8 cellular contexts compared by ENCODE assay signal in the genomic region with DNA sequence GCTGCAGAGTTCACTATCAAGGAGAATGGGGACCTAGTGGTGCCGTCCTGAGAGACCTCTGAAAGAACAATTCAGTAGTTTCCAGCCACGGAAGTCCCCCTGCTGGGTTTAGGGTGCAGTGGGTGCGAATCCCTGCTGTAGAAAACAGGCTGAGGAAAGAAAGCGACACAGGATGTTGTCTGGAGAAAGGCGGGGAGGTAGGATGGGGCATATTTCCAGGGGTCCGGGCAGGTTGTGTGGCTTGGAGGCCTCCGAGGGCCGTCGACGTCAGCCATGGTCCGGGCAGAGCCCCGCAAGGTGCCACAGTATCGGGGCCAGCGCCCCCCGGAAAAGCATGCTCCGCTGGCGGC. TPM values are rescaled to one million over a fixed set of nuclear protein-coding genes. Genes with fewer than 3 reads are reported as not detected.
A peak's percentile ranks its signal among the peaks of the same experiment; 100 is the strongest.
DNase-seq lines count a peak whose midpoint lies in the region; ATAC-seq, FAIRE-seq and TF ChIP-seq lines count a peak whose summit lies in the region.

No MANE protein-coding gene starts in this region.

- H3K4me1 ChIP-seq in adipocyte (ENCODE audit: control insufficient read depth, insufficient read depth, low read length) (peaks cover 25% of the 10 kb centered on the region), hepatocyte (ENCODE audit: insufficient read depth) (peaks cover 13% of the 10 kb centered on the region), small intestine (ENCODE audit: control insufficient read depth in 2 of 2, insufficient read depth in 1 of 2, low read depth in 1 of 2, low read length in 1 of 2) (peaks cover 0 to 8% of the 10 kb centered on the region in 2 donors)

- peak overlapping the region; percentile 92 for H3K9ac ChIP-seq in adipocyte (ENCODE audit: low read length)

- H3K4me3 ChIP-seq in adipocyte (ENCODE audit: low read length) (peak overlapping the region; percentile 89), hepatocyte (peak overlapping the region; percentile 47), small intestine (ENCODE audit: low read depth in 1 of 2, low read length in 2 of 2) (peak overlapping the region; percentile 88 to 100)

- ATAC-seq in HG02938 (IDR thresholded peaks at IDR 0.05; ENCODE audit: unreplicated experiment): peak; percentile 9

- peaks cover 32% of the 10 kb centered on the region for H4K20me1 ChIP-seq in hepatocyte (ENCODE audit: insufficient read depth, poor library complexity, severe bottlenecking)

- H3K4me2 ChIP-seq in hepatocyte: peak overlapping the region; percentile 93

- H3K9me3 ChIP-seq in adipocyte (ENCODE audit: control insufficient read depth, low read length): no peaks in the 10 kb centered on the region
- no peaks in the 10 kb centered on the region for H3K9me3 ChIP-seq in hepatocyte (ENCODE audit: low read depth)
- H3K9me3 ChIP-seq in small intestine (ENCODE audit: control insufficient read depth, low read depth): no peaks in the 10 kb centered on the region

- H3K36me3 ChIP-seq in adipocyte (ENCODE audit: control insufficient read depth, insufficient read depth, low read length, severe bottlenecking): no peaks in the 10 kb centered on the region
- H3K36me3 ChIP-seq in hepatocyte (replicated peaks; ENCODE audit: insufficient read depth, low read depth): no peaks in the 10 kb centered on the region
- no peaks in the 10 kb centered on the region for H3K36me3 ChIP-seq in small intestine (ENCODE audit: control insufficient read depth in 2 of 2, insufficient read depth in 2 of 2, low read length in 2 of 2)

- H3K9me2 ChIP-seq in hepatocyte (replicated peaks; ENCODE audit: insufficient read depth): no peaks in the 10 kb centered on the region

- 0 out of 2 replicates have a peak, but pooled peaks have one; percentile 8 for TF ChIP-seq CTCF in RWPE1 (conservative IDR thresholded peaks at IDR 0.05; ENCODE audit: low read depth)
- TF ChIP-seq CTCF in hepatocyte (IDR thresholded peaks at IDR 0.05; ENCODE audit: poor library complexity): no peak

- in situ Hi-C loops in G401 (cut with HindIII; ENCODE audit: low sequenced_read_pairs): no loop called here

- POLR2A ChIA-PET in RWPE1 (lab: Yijun Ruan, JAX; ENCODE audit: low non-redundant PET): interaction anchor here (0.6 kb wide), 1 partner anchor 9 kb away, joined by 3 read pairs; no protein-coding TSS in a partner anchor

- H3K27ac ChIP-seq in RWPE1: peak overlapping the region; percentile 99
- H3K27ac ChIP-seq in hepatocyte: peak overlapping the region; percentile 96
- H3K27ac ChIP-seq in small intestine (ENCODE audit: low read depth in 1 of 2, low read length in 1 of 2): peak overlapping the region; percentile 98 to 100

- peak; percentile 39 to 44 for DNase-seq in activated CD8-positive, alpha-beta memory T cell treated with anti-CD3 and anti-CD28 coated beads for 4 hours (ENCODE audit: low read depth in 2 of 2)
- DNase-seq in activated CD8-positive, alpha-beta memory T cell treated with anti-CD3 and anti-CD28 coated beads for 24 hours: no peak
- DNase-seq in RWPE1 (ENCODE audit: low spot score) (peak; percentile 55), adipocyte (ENCODE audit: low read depth) (peak; percentile 61), hepatocyte (ENCODE audit: low spot score) (peak; percentile 56), small intestine (peak; percentile 42), G401 (ENCODE audit: low spot score) (no peak)

- WGBS in hepatocyte (ENCODE audit: low lambda C conversion rate, missing lambda C conversion rate): 3% methylated on average over 17 of the region's 17 CpGs
- WGBS in small intestine, 3 donors: 1 to 3% (median 2%) methylated on average over 12 to 17 of the region's 17 CpGs

- CTCF ChIA-PET in RWPE1 (lab: Yijun Ruan, JAX): no interaction called here

- H3K27me3 ChIP-seq in adipocyte (replicated peaks; ENCODE audit: control insufficient read depth, insufficient read depth, low read length) (no peaks in the 10 kb centered on the region), hepatocyte (no peaks in the 10 kb centered on the region), small intestine (ENCODE audit: control insufficient read depth in 2 of 2, insufficient read depth in 2 of 2, low read length in 2 of 2) (no peaks in the 10 kb centered on the region)

- H3K79me2 ChIP-seq in hepatocyte: peaks cover 34% of the 10 kb centered on the region

- peak overlapping the region; percentile 76 for H2AFZ ChIP-seq in hepatocyte

- FAIRE-seq in small intestine (lab: Jason Lieb, UNC): no peak

RNA-seq across cellular contexts. Expression of a gene that starts 0.8 kb away (rescaled TPM):
- total RNA-seq in hepatocyte: 40.8 and 42.0 TPM in 2 replicates
- 21.9 and 22.6 TPM in 2 replicates for polyA plus RNA-seq in hepatocyte
- 10 to 100 TPM in 1 of 3 donors, 1 to 10 TPM in 2; 4.1 to 12.7 (median 8.5) TPM for polyA plus RNA-seq in small intestine
- 42.5 and 60.0 TPM in 2 replicates for total RNA-seq in G401 (2014; rRNA removed; shearing (Covaris generic))

Comparison
In these comparisons a context has a peak if more than half of its experiments do, and no peak if none do; other contexts are left out.
1. DNase-seq: peak in activated CD8-positive, alpha-beta memory T cell treated with anti-CD3 and anti-CD28 coated beads for 4 hours (2 of 2), RWPE1 (single experiment), adipocyte (single experiment), hepatocyte (single experiment) and small intestine (single experiment); none in activated CD8-positive, alpha-beta memory T cell treated with anti-CD3 and anti-CD28 coated beads for 24 hours (single experiment) and G401 (single experiment).
2. Peak in every context shown above with its lines, with median percentiles within 50 percentile points of each other: H3K27ac ChIP-seq and H3K4me3 ChIP-seq.